Comparison of ENCODE assay signal across 1 cellular context in genomic region chr17:67993998-67994361, GRCh38.
TF ChIP-seq lines count a peak whose summit lies in the region.

No MANE protein-coding gene starts in this region.

TF ChIP-seq in GM12878, 131 proteins besides CTCF, POLR2A, EP300 and RAD21 (continued from another document and continues in another):
- no peak for TF ChIP-seq CUX1 (IDR thresholded peaks at IDR 0.05; ENCODE audit: insufficient replicate concordance, low read depth, low read length)
- TF ChIP-seq MTA2 (IDR thresholded peaks at IDR 0.05; ENCODE audit: low read depth), result 0 out of 2 replicates have a peak, but pooled peaks have one; percentile 22
- TF ChIP-seq JUNB (IDR thresholded peaks at IDR 0.05), result no peak
- no peak for TF ChIP-seq SREBF1 (IDR thresholded peaks at IDR 0.05; ENCODE audit: low read length)
- no peak for TF ChIP-seq SKIL (IDR thresholded peaks at IDR 0.05; ENCODE audit: low read depth, poor library complexity, severe bottlenecking)
- no peak for TF ChIP-seq ATF2 (IDR thresholded peaks at IDR 0.05; ENCODE audit: low read length)
- no peak for TF ChIP-seq SMARCA5 (IDR thresholded peaks at IDR 0.05)
- peak; percentile 48; the same call in 1 of the 2 replicates for TF ChIP-seq EED (IDR thresholded peaks at IDR 0.05; ENCODE audit: low read depth)
- TF ChIP-seq YY1 (IDR thresholded peaks at IDR 0.05; ENCODE audit: low read depth, low read length), result no peak
- no peak for TF ChIP-seq IRF5 (IDR thresholded peaks at IDR 0.05; ENCODE audit: borderline replicate concordance)
- no peak for TF ChIP-seq ZBED1 (IDR thresholded peaks at IDR 0.05; ENCODE audit: borderline replicate concordance)
- TF ChIP-seq ZNF274 (IDR thresholded peaks at IDR 0.05; ENCODE audit: insufficient read depth, insufficient read length), result no peak
- no peak for TF ChIP-seq TBL1XR1 (IDR thresholded peaks at IDR 0.05; ENCODE audit: low read depth, low read length)
- TF ChIP-seq BACH1 (IDR thresholded peaks at IDR 0.05; ENCODE audit: borderline replicate concordance), result no peak
- TF ChIP-seq HDAC2 (IDR thresholded peaks at IDR 0.05), result no peak
- TF ChIP-seq, protein P1, sequence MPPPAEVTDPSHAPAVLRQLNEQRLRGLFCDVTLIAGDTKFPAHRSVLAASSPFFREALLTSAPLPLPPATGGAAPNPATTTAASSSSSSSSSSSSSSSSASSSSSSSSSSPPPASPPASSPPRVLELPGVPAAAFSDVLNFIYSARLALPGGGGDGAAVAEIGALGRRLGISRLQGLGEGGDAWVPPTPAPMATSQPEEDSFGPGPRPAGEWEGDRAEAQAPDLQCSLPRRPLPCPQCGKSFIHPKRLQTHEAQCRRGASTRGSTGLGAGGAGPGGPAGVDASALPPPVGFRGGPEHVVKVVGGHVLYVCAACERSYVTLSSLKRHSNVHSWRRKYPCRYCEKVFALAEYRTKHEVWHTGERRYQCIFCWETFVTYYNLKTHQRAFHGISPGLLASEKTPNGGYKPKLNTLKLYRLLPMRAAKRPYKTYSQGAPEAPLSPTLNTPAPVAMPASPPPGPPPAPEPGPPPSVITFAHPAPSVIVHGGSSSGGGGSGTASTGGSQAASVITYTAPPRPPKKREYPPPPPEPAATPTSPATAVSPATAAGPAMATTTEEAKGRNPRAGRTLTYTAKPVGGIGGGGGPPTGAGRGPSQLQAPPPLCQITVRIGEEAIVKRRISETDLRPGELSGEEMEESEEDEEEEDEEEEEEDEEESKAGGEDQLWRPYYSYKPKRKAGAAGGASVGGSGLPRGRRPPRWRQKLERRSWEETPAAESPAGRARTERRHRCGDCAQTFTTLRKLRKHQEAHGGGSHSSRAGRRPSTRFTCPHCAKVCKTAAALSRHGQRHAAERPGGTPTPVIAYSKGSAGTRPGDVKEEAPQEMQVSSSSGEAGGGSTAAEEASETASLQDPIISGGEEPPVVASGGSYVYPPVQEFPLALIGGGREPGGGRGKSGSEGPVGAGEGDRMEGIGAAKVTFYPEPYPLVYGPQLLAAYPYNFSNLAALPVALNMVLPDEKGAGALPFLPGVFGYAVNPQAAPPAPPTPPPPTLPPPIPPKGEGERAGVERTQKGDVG (CRISPR knock-in tag; IDR thresholded peaks at IDR 0.05), result no peak
- TF ChIP-seq USF1 (IDR thresholded peaks at IDR 0.05; ENCODE audit: borderline replicate concordance, extremely low read length, insufficient read depth, low read depth, low read length), result no peak
- TF ChIP-seq RB1 (IDR thresholded peaks at IDR 0.05; ENCODE audit: borderline replicate concordance), result 0 out of 2 replicates have a peak, but pooled peaks have one; percentile 11
- no peak for TF ChIP-seq BHLHE40 (IDR thresholded peaks at IDR 0.05; ENCODE audit: borderline replicate concordance in 1 of 2, low read depth in 2 of 2, low read length in 1 of 2)
- no peak for TF ChIP-seq USF2 (IDR thresholded peaks at IDR 0.05; ENCODE audit: borderline replicate concordance, low read depth, low read length)
- TF ChIP-seq E2F8 (IDR thresholded peaks at IDR 0.05; ENCODE audit: low read depth, partially characterized antibody), result no peak
- no peak for TF ChIP-seq MEF2A (IDR thresholded peaks at IDR 0.05; ENCODE audit: insufficient read depth, low read depth, low read length)
- TF ChIP-seq SUPT20H (IDR thresholded peaks at IDR 0.05; ENCODE audit: borderline replicate concordance, control insufficient read depth, low read depth, low read length), result no peak
- TF ChIP-seq NBN (IDR thresholded peaks at IDR 0.05), result peak; percentile 74
- 0 out of 2 replicates have a peak, but pooled peaks have one; percentile 25 for TF ChIP-seq MAX (IDR thresholded peaks at IDR 0.05; ENCODE audit: low read depth, low read length)
- no peak for TF ChIP-seq SMAD5 (IDR thresholded peaks at IDR 0.05; ENCODE audit: low read depth)
- no peak for TF ChIP-seq E2F4 (IDR thresholded peaks at IDR 0.05; ENCODE audit: low read depth, low read length)
- no peak for TF ChIP-seq ZBTB11 (CRISPR knock-in tag; IDR thresholded peaks at IDR 0.05)
- TF ChIP-seq GATAD2B (conservative IDR thresholded peaks at IDR 0.05; ENCODE audit: low read depth), result peak; percentile 9; the same call in 1 of the 2 replicates
